Comparison of ENCODE assay signal across 10 cellular contexts in genomic region chr6:144351741-144352140, GRCh38.
DNase-seq lines count a peak whose midpoint lies in the region; ATAC-seq and TF ChIP-seq lines count a peak whose summit lies in the region.
"Had no signal": no experiment of that assay in that cellular context is flagged by ENCODE, and none has a peak within 500 bp of the region (broad histone marks: within the 10 kb centered on the region; RNA-seq: fewer than 3 reads in every experiment).

No MANE protein-coding gene starts in this region.

- H3K27ac ChIP-seq in stomach (peak overlapping the region; percentile 21 to 72 (median 58)), PC-3 (ENCODE audit: low read length) (no peak overlapping the region)

- peak overlapping the region; percentile 96 for H3K27ac Mint-ChIP-seq in T-helper 1 cell treated with Interleukin-12 subunit alpha and Interleukin-12 subunit beta and Interleukin-4 antibody, amounts not matched to agents 30 μg/mL and 1 μg/mL, for 36 hours
- H3K27ac Mint-ChIP-seq in activated T-helper 1 cell treated with anti-CD3 and anti-CD28 coated beads, Interleukin-12 subunit alpha, Interleukin-12 subunit beta, Interleukin-2, Interleukin-4 antibody, amounts not matched to agents 30 ng/mL and 10 ng/mL and 1 ng/mL, durations not matched to agents 14 hours and 24 hours and 36 hours = peak overlapping the region; percentile 91

- no peaks in the 10 kb centered on the region for H3K27me3 Mint-ChIP-seq in T-helper 1 cell treated with Interleukin-12 subunit alpha and Interleukin-12 subunit beta and Interleukin-4 antibody, amounts not matched to agents 30 μg/mL and 1 μg/mL, for 36 hours (ENCODE audit: low read depth)
- no peaks in the 10 kb centered on the region for H3K27me3 Mint-ChIP-seq in activated T-helper 1 cell treated with anti-CD3 and anti-CD28 coated beads, Interleukin-12 subunit alpha, Interleukin-12 subunit beta, Interleukin-2, Interleukin-4 antibody, amounts not matched to agents 30 ng/mL and 10 ng/mL and 1 ng/mL, durations not matched to agents 14 hours and 24 hours and 36 hours (ENCODE audit: insufficient read depth)

- TF ChIP-seq POLR2A in stomach (IDR thresholded peaks at IDR 0.05) = no peak

- H3K36me3 ChIP-seq in stomach = no peaks in the 10 kb centered on the region
- no peaks in the 10 kb centered on the region for H3K36me3 ChIP-seq in PC-3 (ENCODE audit: low read depth, low read length)

- BruUV-seq in PC-3 (replicated peaks; lab: Mats Ljungman, UMichigan) = no TSS peak

- no peak overlapping the region for H3K4me3 ChIP-seq in stomach
- H3K4me3 ChIP-seq in PC-3 (ENCODE audit: low read length) = no peak overlapping the region

- H3K9me3 ChIP-seq in stomach = no peaks in the 10 kb centered on the region
- no peaks in the 10 kb centered on the region for H3K9me3 ChIP-seq in PC-3 (ENCODE audit: low read length)

- no peak for TF ChIP-seq CTCF in stomach (IDR thresholded peaks at IDR 0.05)
- TF ChIP-seq CTCF in PC-3 (conservative IDR thresholded peaks at IDR 0.05; ENCODE audit: low read depth, low read length) = no peak

- 21 to 44% (median 40%) methylated on average over 5 of the region's 5 CpGs for WGBS in stomach, 5 donors

- H3K9me3 Mint-ChIP-seq in T-helper 1 cell treated with Interleukin-12 subunit alpha and Interleukin-12 subunit beta and Interleukin-4 antibody, amounts not matched to agents 30 μg/mL and 1 μg/mL, for 36 hours = no peaks in the 10 kb centered on the region
- H3K9me3 Mint-ChIP-seq in activated T-helper 1 cell treated with anti-CD3 and anti-CD28 coated beads, Interleukin-12 subunit alpha, Interleukin-12 subunit beta, Interleukin-2, Interleukin-4 antibody, amounts not matched to agents 30 ng/mL and 10 ng/mL and 1 ng/mL, durations not matched to agents 14 hours and 24 hours and 36 hours = peaks cover 5% of the 10 kb centered on the region

- H4K20me1 ChIP-seq in PC-3 (ENCODE audit: low read length) = peaks cover 4% of the 10 kb centered on the region; the same call in 1 of the 2 replicates

- no peaks in the 10 kb centered on the region for H3K9me2 ChIP-seq in PC-3 (replicated peaks; ENCODE audit: low read length)

- POLR2A ChIA-PET in PC-3 (lab: Charles Lee; ENCODE audit: unreplicated experiment) = no interaction called here

- DNase-seq in T-helper 1 cell (no peak), left ventricle myocardium superior (no peak), stomach (no peak), PC-3 (no peak), NCI-H1092 (lab: John Stamatoyannopoulos, UW) (no peak)
- no peak for DNase-seq in activated T-helper 1 cell treated with anti-CD3 and anti-CD28 coated beads, Interleukin-12 subunit alpha, Interleukin-12 subunit beta, Interleukin-2, Interleukin-4 antibody, amounts not matched to agents 30 ng/mL and 10 ng/mL and 1 ng/mL, durations not matched to agents 14 hours and 24 hours and 36 hours (ENCODE audit: low spot score)
- DNase-seq: effector CD4-positive, alpha-beta T cell; NCI-H524 had no signal

- no peak overlapping the region for H3K4me2 ChIP-seq in PC-3 (ENCODE audit: low read length)

- no peaks in the 10 kb centered on the region for H3K27me3 ChIP-seq in stomach
- H3K27me3 ChIP-seq in PC-3 (ENCODE audit: low read length) = no peaks in the 10 kb centered on the region

- intact Hi-C loops in activated T-helper 1 cell treated with anti-CD3 and anti-CD28 coated beads, Interleukin-12 subunit alpha, Interleukin-12 subunit beta, Interleukin-2, Interleukin-4 antibody, amounts not matched to agents 30 ng/mL and 10 ng/mL and 1 ng/mL, durations not matched to agents 14 hours and 24 hours and 36 hours (cut with micrococcal nuclease) = loop anchor here (5.0 kb wide), 4 partner anchors 61 to 1409 kb away; no protein-coding TSS in a partner anchor
- intact Hi-C loops in left ventricle myocardium superior (cut with micrococcal nuclease) = no loop called here
- intact Hi-C loops in stomach (cut with DNase I; ENCODE audit: low total_unique reads) = no loop called here
- intact Hi-C loops in PC-3 (cut with micrococcal nuclease) = no loop called here

- H3K4me1 ChIP-seq in stomach = peaks cover 18 to 70% (median 41%) of the 10 kb centered on the region in 4 donors
- H3K4me1 ChIP-seq in PC-3 (ENCODE audit: insufficient read depth, low read length) = peaks cover 24% of the 10 kb centered on the region

- no peak overlapping the region for H2AFZ ChIP-seq in PC-3 (ENCODE audit: low read length)

- no peak for TF ChIP-seq EP300 in stomach (IDR thresholded peaks at IDR 0.05)

- H3K4me1 Mint-ChIP-seq in T-helper 1 cell treated with Interleukin-12 subunit alpha and Interleukin-12 subunit beta and Interleukin-4 antibody, amounts not matched to agents 30 μg/mL and 1 μg/mL, for 36 hours (ENCODE audit: low read depth) = peaks cover 65% of the 10 kb centered on the region
- peaks cover 82% of the 10 kb centered on the region for H3K4me1 Mint-ChIP-seq in activated T-helper 1 cell treated with anti-CD3 and anti-CD28 coated beads, Interleukin-12 subunit alpha, Interleukin-12 subunit beta, Interleukin-2, Interleukin-4 antibody, amounts not matched to agents 30 ng/mL and 10 ng/mL and 1 ng/mL, durations not matched to agents 14 hours and 24 hours and 36 hours (ENCODE audit: low read depth)

- H3K4me3 Mint-ChIP-seq in T-helper 1 cell treated with Interleukin-12 subunit alpha and Interleukin-12 subunit beta and Interleukin-4 antibody, amounts not matched to agents 30 μg/mL and 1 μg/mL, for 36 hours = peak overlapping the region; percentile 77
- peak overlapping the region; percentile 80 for H3K4me3 Mint-ChIP-seq in activated T-helper 1 cell treated with anti-CD3 and anti-CD28 coated beads, Interleukin-12 subunit alpha, Interleukin-12 subunit beta, Interleukin-2, Interleukin-4 antibody, amounts not matched to agents 30 ng/mL and 10 ng/mL and 1 ng/mL, durations not matched to agents 14 hours and 24 hours and 36 hours

- peak; percentile 71 for ATAC-seq in left ventricle myocardium superior
- no peak for ATAC-seq in PC-3
- ATAC-seq in GM19455 (IDR thresholded peaks at IDR 0.05; ENCODE audit: unreplicated experiment) = no peak

- peaks cover 15% of the 10 kb centered on the region for H3K36me3 Mint-ChIP-seq in T-helper 1 cell treated with Interleukin-12 subunit alpha and Interleukin-12 subunit beta and Interleukin-4 antibody, amounts not matched to agents 30 μg/mL and 1 μg/mL, for 36 hours (ENCODE audit: low read depth)
- H3K36me3 Mint-ChIP-seq in activated T-helper 1 cell treated with anti-CD3 and anti-CD28 coated beads, Interleukin-12 subunit alpha, Interleukin-12 subunit beta, Interleukin-2, Interleukin-4 antibody, amounts not matched to agents 30 ng/mL and 10 ng/mL and 1 ng/mL, durations not matched to agents 14 hours and 24 hours and 36 hours (ENCODE audit: low read depth) = peaks cover 22% of the 10 kb centered on the region

- CTCF ChIA-PET in PC-3 (lab: Charles Lee) = no interaction called here

- H3K9ac ChIP-seq in PC-3 (ENCODE audit: low read length) = no peak overlapping the region

- peaks cover 72% of the 10 kb centered on the region for H3K79me2 ChIP-seq in PC-3 (ENCODE audit: low read length)

- no peaks in the 10 kb centered on the region for H3F3A ChIP-seq in PC-3 (ENCODE audit: low read length, unreplicated experiment)
